ENCODE assay signal across 8 cellular contexts in the genomic region with DNA sequence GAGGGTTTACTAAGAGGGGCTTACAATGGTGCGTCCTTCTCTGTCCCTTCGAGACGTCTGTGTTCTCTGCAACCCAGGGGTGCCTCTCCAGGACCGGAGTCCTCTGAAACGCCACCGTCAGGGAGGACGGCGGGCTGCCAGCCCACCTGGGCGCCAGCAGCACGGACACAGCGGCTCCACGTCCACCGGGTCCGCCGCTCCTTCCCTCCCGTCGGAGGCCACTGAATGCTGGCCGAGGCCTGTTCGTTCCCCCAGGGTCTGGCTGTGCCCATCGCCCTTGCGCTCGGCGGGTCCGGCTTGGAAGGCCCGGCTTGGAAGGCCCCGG. TPM values are rescaled to one million over a fixed set of nuclear protein-coding genes. Genes with fewer than 3 reads are reported as not detected.
DNase-seq lines count a peak whose midpoint lies in the region; ATAC-seq and TF ChIP-seq lines count a peak whose summit lies in the region.

No MANE protein-coding gene starts in this region.

- no peaks in the 10 kb centered on the region for H3K27me3 Mint-ChIP-seq in naive thymus-derived CD4-positive, alpha-beta T cell

- H3K4me3 Mint-ChIP-seq in naive thymus-derived CD4-positive, alpha-beta T cell: peak overlapping the region; percentile 79 to 97 (median 94)

- in situ Hi-C loops in mammary epithelial cell (cut with MboI; ENCODE audit: low sequenced_read_pairs in 2 of 2): loop anchor here in 1 of 2 donors (25.0 kb wide), 1 partner anchor 226 kb away; no protein-coding TSS in a partner anchor

- H3K79me2 ChIP-seq in mammary epithelial cell (ENCODE audit: insufficient read depth, low read length): peaks cover 69% of the 10 kb centered on the region

- H3K4me1 Mint-ChIP-seq in naive thymus-derived CD4-positive, alpha-beta T cell: peaks cover 17 to 51% (median 38%) of the 10 kb centered on the region in 7 donors

- peak; percentile 5 for ATAC-seq in HG03097 (IDR thresholded peaks at IDR 0.05; ENCODE audit: low FRiP score, unreplicated experiment)
- no peak for ATAC-seq in naive thymus-derived CD4-positive, alpha-beta T cell

- H3K4me1 ChIP-seq in mammary epithelial cell (ENCODE audit: insufficient read depth, low read length): peaks cover 19% of the 10 kb centered on the region
- peaks cover 22 to 24% of the 10 kb centered on the region in 2 donors for H3K4me1 ChIP-seq in naive thymus-derived CD4-positive, alpha-beta T cell (ENCODE audit: control insufficient read depth in 2 of 2, insufficient read depth in 2 of 2, low read length in 2 of 2)

- BruUV-seq in mammary epithelial cell (replicated peaks; lab: Mats Ljungman, UMichigan): no TSS peak

- TF ChIP-seq CTCF in C4-2B (conservative IDR thresholded peaks at IDR 0.05) (no peak), mammary epithelial cell (conservative IDR thresholded peaks at IDR 0.05 in 1 of 2, IDR thresholded peaks at IDR 0.05 in 1 of 2; ENCODE audit: extremely low read depth in 1 of 2, insufficient read depth in 1 of 2, low read depth in 1 of 2, low read length in 2 of 2) (no peak)

- WGBS in mammary epithelial cell (ENCODE audit: low coverage, missing lambda C conversion rate): 0% methylated on average over 13 of the region's 26 CpGs

- POLR2A ChIA-PET in naive thymus-derived CD4-positive, alpha-beta T cell (lab: Charles Lee): interaction anchor here (0.7 to 2.2 kb wide), 15 partner anchors 12 to 1400 kb away, joined by 3 to 24 read pairs (median 4); partner anchors contain the start of genes ACTG1, CEP131, FAAP100 and SLC38A10

- peak overlapping the region in 2 of 9 donors; percentile 52 to 74 for H3K27ac Mint-ChIP-seq in naive thymus-derived CD4-positive, alpha-beta T cell

- H3K36me3 ChIP-seq in mammary epithelial cell (ENCODE audit: insufficient read depth, low read length): peaks cover 8% of the 10 kb centered on the region
- peaks cover 0 to 27% (median 0%) of the 10 kb centered on the region in 3 experiments for H3K36me3 ChIP-seq in naive thymus-derived CD4-positive, alpha-beta T cell (ENCODE audit: control insufficient read depth in 2 of 3, insufficient read depth in 3 of 3, low read length in 3 of 3)

- no peaks in the 10 kb centered on the region for H4K20me1 ChIP-seq in mammary epithelial cell (ENCODE audit: insufficient read depth, low read length)

- no peaks in the 10 kb centered on the region for H3K27me3 ChIP-seq in mammary epithelial cell (ENCODE audit: insufficient read depth, low read length)
- H3K27me3 ChIP-seq in naive thymus-derived CD4-positive, alpha-beta T cell (ENCODE audit: control insufficient read depth in 2 of 2, insufficient read depth in 2 of 2, low read length in 2 of 2): no peaks in the 10 kb centered on the region

- H3K9me3 Mint-ChIP-seq in naive thymus-derived CD4-positive, alpha-beta T cell: no peaks in the 10 kb centered on the region

- no peaks in the 10 kb centered on the region for H3K9me3 ChIP-seq in mammary epithelial cell (replicated peaks; ENCODE audit: insufficient read depth, low read length)
- H3K9me3 ChIP-seq in naive thymus-derived CD4-positive, alpha-beta T cell (ENCODE audit: control insufficient read depth in 2 of 3, low read length in 3 of 3): no peaks in the 10 kb centered on the region

- intact Hi-C loops in mammary epithelial cell (cut with micrococcal nuclease): no loop called here
- intact Hi-C loops in naive thymus-derived CD4-positive, alpha-beta T cell (cut with micrococcal nuclease): loop anchor here in 1 of 2 donors (5.0 kb wide), 1 partner anchor 244 kb away; no protein-coding TSS in a partner anchor

- H3K36me3 Mint-ChIP-seq in naive thymus-derived CD4-positive, alpha-beta T cell: peaks cover 0 to 6% (median 0%) of the 10 kb centered on the region in 5 donors

- H3K9ac ChIP-seq in mammary epithelial cell (ENCODE audit: insufficient read depth, low read length): peak overlapping the region; percentile 71

- CTCF ChIA-PET in mammary epithelial cell (lab: Charles Lee; ENCODE audit: low non-redundant PET): interaction anchor here (0.6 kb wide), 1 partner anchor 96 kb away, joined by 3 read pairs; no protein-coding TSS in a partner anchor
- CTCF ChIA-PET in naive thymus-derived CD4-positive, alpha-beta T cell (lab: Charles Lee): interaction anchor here (0.7 to 1.1 kb wide), 2 partner anchors 53 to 246 kb away, joined by 3 read pairs; no protein-coding TSS in a partner anchor

- H3K4me2 ChIP-seq in mammary epithelial cell (ENCODE audit: insufficient read depth, low read depth, low read length): peak overlapping the region; percentile 95

- peak overlapping the region; percentile 97 for H3K27ac ChIP-seq in C4-2B
- peak overlapping the region; percentile 5 for H3K27ac ChIP-seq in mammary epithelial cell (ENCODE audit: insufficient read depth, low read depth, low read length)
- H3K27ac ChIP-seq in naive thymus-derived CD4-positive, alpha-beta T cell (ENCODE audit: low read depth, low read length): peak overlapping the region; percentile 79

- dilution Hi-C loops in mammary epithelial cell (cut with HindIII; ENCODE audit: low sequenced_read_pairs): loop anchor here (5.0 kb wide), 1 partner anchor 96 kb away; no protein-coding TSS in a partner anchor

- H2AFZ ChIP-seq in mammary epithelial cell (ENCODE audit: low read depth, low read length): peak overlapping the region; percentile 83

- no peak for DNase-seq in mammary epithelial cell
- no peak for DNase-seq in naive thymus-derived CD4-positive, alpha-beta T cell
- DNase-seq in NCI-H345 treated with DMSO at 0.1 percent for 48 hours (lab: John Stamatoyannopoulos, UW; ENCODE audit: unreplicated experiment): no peak
- no peak for DNase-seq in GM19238 (ENCODE audit: insufficient read length, low spot score)
- no peak for DNase-seq in NCI-H82 treated with DMSO at 0.1 percent for 48 hours (lab: John Stamatoyannopoulos, UW; ENCODE audit: unreplicated experiment)
- DNase-seq in SHP77 treated with DMSO at 0.1 percent for 48 hours (lab: John Stamatoyannopoulos, UW): no peak

- H3K4me3 ChIP-seq in mammary epithelial cell (replicated peaks in 1 of 3; ENCODE audit: insufficient read depth in 1 of 3, low read depth in 2 of 3, low read length in 3 of 3): peak overlapping the region; percentile 71 to 94 (median 91)
- peak overlapping the region; percentile 71 for H3K4me3 ChIP-seq in naive thymus-derived CD4-positive, alpha-beta T cell (ENCODE audit: low read length)

RNA-seq across cellular contexts. Expression of gene TEPSIN, which starts 0.4 kb away (rescaled TPM):
- 10 to 100 TPM; 15.7 to 25.7 TPM for total RNA-seq in mammary epithelial cell
- polyA plus RNA-seq in mammary epithelial cell: 10.3 TPM
- 3.9 TPM for polyA minus RNA-seq in mammary epithelial cell
- 100 to 1,000 TPM in 2 of 5 experiments, 10 to 100 TPM in 3; 52.6 to 115 (median 90.0) TPM for total RNA-seq in naive thymus-derived CD4-positive, alpha-beta T cell
- 1 to 10 TPM; 3.2 to 5.3 TPM for polyA plus RNA-seq in naive thymus-derived CD4-positive, alpha-beta T cell

RNA-seq across cellular contexts. Expression of gene NDUFAF8, which starts 0.7 kb away (rescaled TPM):
- 10 to 100 TPM; 14.7 to 98.1 TPM for total RNA-seq in mammary epithelial cell
- polyA plus RNA-seq in mammary epithelial cell: 112 TPM
- polyA minus RNA-seq in mammary epithelial cell: 69.0 TPM
- total RNA-seq in naive thymus-derived CD4-positive, alpha-beta T cell: 10 to 100 TPM; 34.2 to 45.6 (median 43.5) TPM
- 10 to 100 TPM; 60.4 to 85.9 TPM for polyA plus RNA-seq in naive thymus-derived CD4-positive, alpha-beta T cell

RNA-seq across cellular contexts. Expression of gene CEP131, which starts 15.7 kb away (rescaled TPM):
- total RNA-seq in mammary epithelial cell: 10 to 100 TPM in 1 of 2 donors, 1 to 10 TPM in 1; 8.7 to 13.1 TPM
- 6.1 TPM for polyA plus RNA-seq in mammary epithelial cell
- polyA minus RNA-seq in mammary epithelial cell: 1.5 TPM
- 10 to 100 TPM in 2 of 5 experiments, 1 to 10 TPM in 3; 8.1 to 13.0 (median 10.0) TPM for total RNA-seq in naive thymus-derived CD4-positive, alpha-beta T cell
- 1 to 10 TPM; 2.7 to 7.6 TPM for polyA plus RNA-seq in naive thymus-derived CD4-positive, alpha-beta T cell

RNA-seq across cellular contexts. Expression of gene SLC38A10, which starts 56.7 kb away (rescaled TPM):
- 10 to 100 TPM; 36.5 to 71.7 TPM for total RNA-seq in mammary epithelial cell
- polyA plus RNA-seq in mammary epithelial cell: 30.5 TPM
- polyA minus RNA-seq in mammary epithelial cell: 28.5 TPM
- 100 to 1,000 TPM in 1 of 5 experiments, 10 to 100 TPM in 4; 54.9 to 122 (median 86.5) TPM for total RNA-seq in naive thymus-derived CD4-positive, alpha-beta T cell
- 10 to 100 TPM; 45.0 to 84.8 TPM for polyA plus RNA-seq in naive thymus-derived CD4-positive, alpha-beta T cell

Comparison
In these comparisons a context has a peak if more than half of its experiments do, and no peak if none do; other contexts are left out.
1. H3K27ac ChIP-seq: peak in every context shown above with its lines; median percentile 97 in C4-2B; 79 in naive thymus-derived CD4-positive, alpha-beta T cell; 5 in mammary epithelial cell.